Comparison of ENCODE assay signal across 16 cellular contexts in genomic region chr10:7340179-7340874, GRCh38.
DNase-seq lines count a peak whose midpoint lies in the region; ATAC-seq and TF ChIP-seq lines count a peak whose summit lies in the region.
"Had no signal": no experiment of that assay in that cellular context is flagged by ENCODE, and none has a peak within 500 bp of the region (broad histone marks: within the 10 kb centered on the region; RNA-seq: fewer than 3 reads in every experiment).

No MANE protein-coding gene starts in this region.

- POLR2A ChIA-PET in CD4-positive, alpha-beta T cell (lab: Charles Lee) = no interaction called here
- POLR2A ChIA-PET in HEK293 (lab: Yijun Ruan, JAX) = interaction anchor here (0.6 kb wide), 1 partner anchor 29 kb away, joined by 3 read pairs; no protein-coding TSS in a partner anchor

- H3K27me3 ChIP-seq in CD4-positive, alpha-beta T cell (ENCODE audit: control insufficient read depth, insufficient read depth, low read length) = no peaks in the 10 kb centered on the region
- H3K27me3 ChIP-seq in colonic mucosa = no peaks in the 10 kb centered on the region
- no peaks in the 10 kb centered on the region for H3K27me3 ChIP-seq in aorta (ENCODE audit: control insufficient read depth in 1 of 2, insufficient read depth in 2 of 2, low read length in 1 of 2)
- H3K27me3 ChIP-seq: BLaER1 treated with 17β-estradiol and CSF1 and Interleukin-3, amounts not matched to agents 10 nM and 100 nM; gastrocnemius medialis had no signal

- no peak for ATAC-seq in CD4-positive, alpha-beta T cell (ENCODE audit: poor library complexity)
- ATAC-seq in HG03565 (IDR thresholded peaks at IDR 0.05; ENCODE audit: unreplicated experiment) = no peak
- no peak for ATAC-seq in aorta (ENCODE audit: low FRiP score)

- intact Hi-C loops in CD4-positive, alpha-beta T cell (cut with DNase I, micrococcal nuclease) = no loop called here
- intact Hi-C loops in colonic mucosa (cut with DNase I) (no loop called here), aorta (cut with DNase I) (no loop called here)

- H3K9me3 ChIP-seq in CD4-positive, alpha-beta T cell (ENCODE audit: control insufficient read depth, low read length) = no peaks in the 10 kb centered on the region
- no peaks in the 10 kb centered on the region for H3K9me3 ChIP-seq in HEK293 (ENCODE audit: control insufficient read depth, insufficient read depth, low read depth, low read length)
- no peaks in the 10 kb centered on the region for H3K9me3 ChIP-seq in colonic mucosa
- no peaks in the 10 kb centered on the region for H3K9me3 ChIP-seq in aorta (ENCODE audit: control insufficient read depth, low read length)
- H3K9me3 ChIP-seq: gastrocnemius medialis had no signal

- H3K4me3 ChIP-seq in HEK293 (ENCODE audit: low read depth, low read length) (no peak overlapping the region), colonic mucosa (no peak overlapping the region), aorta (ENCODE audit: low read length in 2 of 2) (no peak overlapping the region)
- H3K4me3 ChIP-seq: BLaER1 treated with 17β-estradiol and CSF1 and Interleukin-3, amounts not matched to agents 10 nM and 100 nM; gastrocnemius medialis; GM23248 had no signal

- no peak overlapping the region for H3K4me3 Mint-ChIP-seq in CD4-positive, alpha-beta T cell
- H3K4me3 Mint-ChIP-seq in immature natural killer cell = no peak overlapping the region
- H3K4me3 Mint-ChIP-seq: memory B cell had no signal

- H3K9me3 Mint-ChIP-seq in CD4-positive, alpha-beta T cell = peaks cover 2% of the 10 kb centered on the region
- H3K9me3 Mint-ChIP-seq in immature natural killer cell = no peaks in the 10 kb centered on the region
- H3K9me3 Mint-ChIP-seq: memory B cell had no signal

- WGBS in aorta, 2 donors = 57 to 60% methylated on average over 10 of the region's 10 CpGs

- H3K27ac Mint-ChIP-seq in CD4-positive, alpha-beta T cell = peak overlapping the region; percentile 10
- peak overlapping the region in 5 of 6 donors; percentile 15 to 68 (median 46) for H3K27ac Mint-ChIP-seq in immature natural killer cell
- H3K27ac Mint-ChIP-seq: memory B cell had no signal

- H3K27me3 Mint-ChIP-seq in CD4-positive, alpha-beta T cell = no peaks in the 10 kb centered on the region
- peaks cover 1 to 2% (median 1%) of the 10 kb centered on the region in 3 donors for H3K27me3 Mint-ChIP-seq in immature natural killer cell (ENCODE audit: low read depth in 3 of 3)
- H3K27me3 Mint-ChIP-seq: memory B cell had no signal

- H3K4me1 Mint-ChIP-seq in CD4-positive, alpha-beta T cell (ENCODE audit: low read depth) = peaks cover 69% of the 10 kb centered on the region
- H3K4me1 Mint-ChIP-seq in immature natural killer cell = peaks cover 56 to 87% of the 10 kb centered on the region in 2 donors

- peaks cover 67% of the 10 kb centered on the region for H3K36me3 Mint-ChIP-seq in CD4-positive, alpha-beta T cell (ENCODE audit: low read depth)
- peaks cover 0 to 19% (median 13%) of the 10 kb centered on the region in 3 donors for H3K36me3 Mint-ChIP-seq in immature natural killer cell

- TF ChIP-seq CTCF in CD4-positive, alpha-beta T cell (IDR thresholded peaks at IDR 0.05) = no peak
- TF ChIP-seq CTCF in HEK293 (tag by site-specific recombination; IDR thresholded peaks at IDR 0.05) (no peak), colonic mucosa (IDR thresholded peaks at IDR 0.05) (no peak)

- H3K4me1 ChIP-seq in HEK293 (ENCODE audit: control insufficient read depth, insufficient read depth, low read length) = peaks cover 4% of the 10 kb centered on the region; the same call in 1 of the 2 replicates
- H3K4me1 ChIP-seq in colonic mucosa = no peaks in the 10 kb centered on the region
- H3K4me1 ChIP-seq in aorta (ENCODE audit: control insufficient read depth in 1 of 2, insufficient read depth in 2 of 2, low read length in 2 of 2) = no peaks in the 10 kb centered on the region

- no peak overlapping the region for H3K27ac ChIP-seq in CD4-positive, alpha-beta T cell (ENCODE audit: low read depth, low read length)
- H3K27ac ChIP-seq in HEK293 (ENCODE audit: extremely low read depth, low read depth, low read length) (no peak overlapping the region), colonic mucosa (no peak overlapping the region), aorta (ENCODE audit: low read depth in 1 of 2, low read length in 2 of 2) (no peak overlapping the region)
- H3K27ac ChIP-seq: GM23248 had no signal

- no peak for DNase-seq in CD4-positive, alpha-beta T cell
- DNase-seq in cerebellum (ENCODE audit: low spot score) (peak; percentile 33), immature natural killer cell (no peak), colonic mucosa (no peak), aorta (no peak)
- DNase-seq: DMS53; gastrocnemius medialis; GM23248; NCI-H1092; NCI-H2171; stimulated activated CD4-positive, alpha-beta T cell treated with anti-CD3 and anti-CD28 coated beads, Interleukin-4, amount 100 ng/mL, for 24 hours; T1000 had no signal

- CTCF ChIA-PET in CD4-positive, alpha-beta T cell (lab: Charles Lee) = no interaction called here
- CTCF ChIA-PET in HEK293 (lab: Yijun Ruan, JAX) = interaction anchor here (0.5 to 0.6 kb wide), 2 partner anchors 111 to 737 kb away, joined by 3 read pairs; no protein-coding TSS in a partner anchor

- H3K9ac ChIP-seq in colonic mucosa (ENCODE audit: low read depth in 2 of 2, low read length in 2 of 2) = no peak overlapping the region
- H3K9ac ChIP-seq: BLaER1 treated with 17β-estradiol and CSF1 and Interleukin-3, amounts not matched to agents 10 nM and 100 nM; GM23248 had no signal

- H3K36me3 ChIP-seq in HEK293 (ENCODE audit: control insufficient read depth in 2 of 2, insufficient read depth in 1 of 2, low read length in 2 of 2) (peaks cover 5 to 14% of the 10 kb centered on the region in 2 experiments; a peak in 2 of 3 replicates), colonic mucosa (no peaks in the 10 kb centered on the region), aorta (ENCODE audit: control insufficient read depth in 1 of 2, insufficient read depth in 2 of 2, low read length in 1 of 2) (no peaks in the 10 kb centered on the region)
- H3K36me3 ChIP-seq: gastrocnemius medialis had no signal

TF ChIP-seq in HEK293, 187 proteins besides CTCF, POLR2A, EP300 and RAD21:
- TF ChIP-seq EGR2 (tag by site-specific recombination; IDR thresholded peaks at IDR 0.05; ENCODE audit: low read depth) (peak; percentile 32; the same call in 1 of the 2 replicates), ZFHX2 (tag by site-specific recombination; conservative IDR thresholded peaks at IDR 0.05) (peak; percentile 46), ZNF660 (tag by site-specific recombination; IDR thresholded peaks at IDR 0.05) (no peak)
